Comparison of ENCODE assay signal across 6 cellular contexts in genomic region chr11:71608272-71608671, GRCh38. TPM values are rescaled to one million over a fixed set of nuclear protein-coding genes. Genes with fewer than 3 reads are reported as not detected.
"Had no signal": no experiment of that assay in that cellular context is flagged by ENCODE, and none has a peak within 500 bp of the region (broad histone marks: within the 10 kb centered on the region; RNA-seq: fewer than 3 reads in every experiment).

No MANE protein-coding gene starts in this region.

RNA-seq across cellular contexts. Expression of gene KRTAP5-11, which starts 25.6 kb away (rescaled TPM):
- total RNA-seq: HepG2, HT1080, IMR-90, NCI-H460, SK-MEL-5 had no signal
- polyA plus RNA-seq: HepG2, IMR-90, SK-N-SH had no signal

RNA-seq across cellular contexts. Expression of gene KRTAP5-10, which starts 42.9 kb away (rescaled TPM):
- total RNA-seq: HepG2, HT1080, IMR-90, NCI-H460 had no signal
- polyA plus RNA-seq: HepG2, IMR-90, SK-N-SH had no signal
